ENCODE assay signal across 17 cellular contexts in genomic region chr3:129059311-129059975, GRCh38. TPM values are rescaled to one million over a fixed set of nuclear protein-coding genes. Genes with fewer than 3 reads are reported as not detected.
DNase-seq lines count a peak whose midpoint lies in the region; ATAC-seq and TF ChIP-seq lines count a peak whose summit lies in the region.
"Had no signal": no experiment of that assay in that cellular context is flagged by ENCODE, and none has a peak within 500 bp of the region (broad histone marks: within the 10 kb centered on the region; RNA-seq: fewer than 3 reads in every experiment).

No MANE protein-coding gene starts in this region.

- no peaks in the 10 kb centered on the region for H3K27me3 Mint-ChIP-seq in activated CD8-positive, alpha-beta T cell treated with anti-CD3 and anti-CD28 coated beads for 36 hours

- no peaks in the 10 kb centered on the region for H3K27me3 ChIP-seq in layer of hippocampus (ENCODE audit: control insufficient read depth, insufficient read depth, low read length)
- H3K27me3 ChIP-seq in transverse colon: no peaks in the 10 kb centered on the region

- peaks cover 15% of the 10 kb centered on the region for H3K4me1 ChIP-seq in OCI-LY7 (ENCODE audit: insufficient read depth, low read length, poor library complexity, severe bottlenecking)
- H3K4me1 ChIP-seq in transverse colon: peaks cover 12 to 69% (median 43%) of the 10 kb centered on the region in 4 donors

- no peaks in the 10 kb centered on the region for H3K36me3 ChIP-seq in OCI-LY7 (ENCODE audit: insufficient read depth, low read length)
- H3K36me3 ChIP-seq in transverse colon: no peaks in the 10 kb centered on the region

- no peak overlapping the region for H3K4me3 Mint-ChIP-seq in activated CD8-positive, alpha-beta T cell treated with anti-CD3 and anti-CD28 coated beads for 36 hours

- H3K9me2 ChIP-seq in OCI-LY7 (ENCODE audit: insufficient read depth, low read length): no peaks in the 10 kb centered on the region

- peaks cover 2% of the 10 kb centered on the region for H3K4me1 Mint-ChIP-seq in activated CD8-positive, alpha-beta T cell treated with anti-CD3 and anti-CD28 coated beads for 36 hours (ENCODE audit: low read depth)

- CTCF ChIA-PET in OCI-LY7 (lab: Charles Lee; ENCODE audit: unreplicated experiment): no interaction called here
- CTCF ChIA-PET in activated CD8-positive, alpha-beta T cell treated with anti-CD3 and anti-CD28 coated beads for 36 hours (lab: Charles Lee): interaction anchor here (0.8 to 1.0 kb wide), 2 partner anchors 13 to 89 kb away, joined by 3 read pairs; no protein-coding TSS in a partner anchor

- DNase-seq in DMS53 (lab: John Stamatoyannopoulos, UW) (peak; percentile 32), DMS53 treated with DMSO at 0.1 percent for 48 hours (lab: John Stamatoyannopoulos, UW; ENCODE audit: unreplicated experiment) (no peak), OCI-LY7 (ENCODE audit: low spot score) (no peak), transverse colon (no peak), anterior cingulate cortex (lab: John Stamatoyannopoulos, UW) (no peak), G401 (ENCODE audit: low spot score) (no peak)
- no peak for DNase-seq in activated CD8-positive, alpha-beta T cell treated with anti-CD3 and anti-CD28 coated beads for 36 hours
- DNase-seq: COR-L47, DMS79 treated with DMSO at 0.1 percent for 48 hours, GF-D8, GM23248, NCI-H1436 treated with DMSO at 0.1 percent for 48 hours, Right ventricle myocardium superior had no signal

- no peaks in the 10 kb centered on the region for H3K9me3 ChIP-seq in OCI-LY7 (ENCODE audit: low read length)
- no peaks in the 10 kb centered on the region for H3K9me3 ChIP-seq in transverse colon

- POLR2A ChIA-PET in OCI-LY7 (lab: Charles Lee): interaction anchor here (1.3 kb wide), 1 partner anchor 9 kb away, joined by 5 read pairs; no protein-coding TSS in a partner anchor
- POLR2A ChIA-PET in activated CD8-positive, alpha-beta T cell treated with anti-CD3 and anti-CD28 coated beads for 36 hours (lab: Charles Lee): interaction anchor here (0.6 kb wide), 1 partner anchor 180 kb away, joined by 3 read pairs; no protein-coding TSS in a partner anchor

- intact Hi-C loops in OCI-LY7 (cut with micrococcal nuclease; ENCODE audit: unreplicated experiment): no loop called here
- intact Hi-C loops in transverse colon (cut with DNase I; ENCODE audit: low total_unique reads): loop anchor here (10.0 kb wide), 1 partner anchor 185 kb away; the partner anchor contains the start of gene COPG1
- intact Hi-C loops in activated CD8-positive, alpha-beta T cell treated with anti-CD3 and anti-CD28 coated beads for 36 hours (cut with micrococcal nuclease): loop anchor here (10.0 kb wide), 1 partner anchor 55 kb away; no protein-coding TSS in a partner anchor

- TF ChIP-seq CTCF in OCI-LY7 (conservative IDR thresholded peaks at IDR 0.05; ENCODE audit: low read length): no peak
- no peak for TF ChIP-seq CTCF in transverse colon (IDR thresholded peaks at IDR 0.05)
- no peak for TF ChIP-seq CTCF in activated CD8-positive, alpha-beta T cell treated with anti-CD3 and anti-CD28 coated beads for 36 hours (IDR thresholded peaks at IDR 0.05)

- TF ChIP-seq POLR2A in transverse colon (IDR thresholded peaks at IDR 0.05): no peak

- no TSS peak for BruUV-seq in OCI-LY7 (replicated peaks; lab: Mats Ljungman, UMichigan)

- no peaks in the 10 kb centered on the region for H3K9me3 Mint-ChIP-seq in activated CD8-positive, alpha-beta T cell treated with anti-CD3 and anti-CD28 coated beads for 36 hours

- H2AFZ ChIP-seq in OCI-LY7 (ENCODE audit: low read length): 0 out of 2 replicates have a peak overlapping the region, but pooled peaks have one; percentile 39
- H2AFZ ChIP-seq: GM23248 had no signal

- H3K36me3 Mint-ChIP-seq in activated CD8-positive, alpha-beta T cell treated with anti-CD3 and anti-CD28 coated beads for 36 hours (ENCODE audit: low read depth): no peaks in the 10 kb centered on the region

- H3K79me2 ChIP-seq in OCI-LY7 (ENCODE audit: insufficient read depth, low read depth, low read length): no peaks in the 10 kb centered on the region

- H4K20me1 ChIP-seq in OCI-LY7 (ENCODE audit: insufficient read depth, low read length): no peaks in the 10 kb centered on the region

- TF ChIP-seq EP300 in transverse colon (IDR thresholded peaks at IDR 0.05; ENCODE audit: low read depth): no peak

- WGBS in transverse colon (ENCODE audit: low coverage in 1 of 2), 2 donors: 84 to 87% methylated on average over 6 to 11 of the region's 11 CpGs

- H3K4me2 ChIP-seq in OCI-LY7 (ENCODE audit: low read length): no peak overlapping the region

- in situ Hi-C loops in transverse colon (cut with MboI; ENCODE audit: low pct_ligation_motif_present in 1 of 4, low pct_unique_long_range_greater_than_20kb in 1 of 4, low sequenced_read_pairs in 3 of 4): loop anchor here in 1 of 4 donors (10.0 kb wide), 1 partner anchor 185 kb away; the partner anchor contains the start of gene COPG1
- in situ Hi-C loops in G401 (cut with HindIII; ENCODE audit: low sequenced_read_pairs): loop anchor here (10.0 kb wide), 1 partner anchor 55 kb away; no protein-coding TSS in a partner anchor

- ATAC-seq in activated CD8-positive, alpha-beta T cell treated with anti-CD3 and anti-CD28 coated beads for 36 hours: no peak
- ATAC-seq: Panc1 had no signal

- H3K27ac ChIP-seq in OCI-LY7 (ENCODE audit: low read depth, low read length, poor library complexity, severe bottlenecking) (no peak overlapping the region), layer of hippocampus (ENCODE audit: low read depth, low read length) (peak overlapping the region; percentile 77), transverse colon (peak overlapping the region; percentile 54 to 86 (median 76))
- H3K27ac ChIP-seq: GM23248, HL-60 had no signal

- H3K27ac Mint-ChIP-seq in activated CD8-positive, alpha-beta T cell treated with anti-CD3 and anti-CD28 coated beads for 36 hours: no peak overlapping the region

- H3K4me3 ChIP-seq in OCI-LY7 (ENCODE audit: low read depth, low read length, poor library complexity, severe bottlenecking) (no peak overlapping the region), transverse colon (no peak overlapping the region)
- H3K4me3 ChIP-seq: GM23248 had no signal

RNA-seq across cellular contexts. Expression of gene GP9, which starts 1.1 kb away (rescaled TPM):
- not detected in 2 replicates for total RNA-seq in OCI-LY7 (2014; rRNA removed; shearing (Covaris generic))
- total RNA-seq in OCI-LY7 (2022) (not detected in 2 replicates), transverse colon (1 to 10 TPM in 1 of 4 donors, under 1 TPM in 1, not detected in 2; 0.64 to 1.2 TPM)
- not detected for total RNA-seq in activated CD8-positive, alpha-beta T cell treated with anti-CD3 and anti-CD28 coated beads for 36 hours
- total RNA-seq in G401 (2014; rRNA removed; shearing (Covaris generic)): not detected in 2 replicates
- total RNA-seq: A172, GM23248, Right ventricle myocardium superior had no signal

RNA-seq across cellular contexts. Expression of gene EFCC1, which starts 58.3 kb away (rescaled TPM):
- not detected in 2 replicates for total RNA-seq in OCI-LY7 (2014; rRNA removed; shearing (Covaris generic))
- total RNA-seq in OCI-LY7 (2022) (not detected in 2 replicates), transverse colon (1 to 10 TPM in 3 of 4 donors, under 1 TPM in 1; 0.75 to 2.2 (median 1.7) TPM)
- under 1 TPM; 0.16 to 0.38 TPM for total RNA-seq in activated CD8-positive, alpha-beta T cell treated with anti-CD3 and anti-CD28 coated beads for 36 hours
- total RNA-seq in G401 (2014; rRNA removed; shearing (Covaris generic)): not detected in 2 replicates
- total RNA-seq: GM23248 had no signal
